ENCODE assay signal across 16 cellular contexts in genomic region chr5:119300311-119300670, GRCh38. TPM values are rescaled to one million over a fixed set of nuclear protein-coding genes. Genes with fewer than 3 reads are reported as not detected.
A peak's percentile ranks its signal among the peaks of the same experiment; 100 is the strongest.
DNase-seq lines count a peak whose midpoint lies in the region; ATAC-seq and TF ChIP-seq lines count a peak whose summit lies in the region.
"Had no signal": no experiment of that assay in that cellular context is flagged by ENCODE, and none has a peak within 500 bp of the region (broad histone marks: within the 10 kb centered on the region; RNA-seq: fewer than 3 reads in every experiment).

No MANE protein-coding gene starts in this region.

- no peak for TF ChIP-seq POLR2A in suprapubic skin (IDR thresholded peaks at IDR 0.05)

- H3K36me3 ChIP-seq in osteoblast (ENCODE audit: insufficient read depth, low read length) (no peaks in the 10 kb centered on the region), SK-N-SH (replicated peaks in 1 of 2; ENCODE audit: control insufficient read depth in 1 of 2, insufficient read depth in 2 of 2, low read length in 1 of 2) (no peaks in the 10 kb centered on the region), suprapubic skin (no peaks in the 10 kb centered on the region)
- H3K36me3 ChIP-seq: heart right ventricle had no signal

- no peak for TF ChIP-seq EP300 in SK-N-SH (IDR thresholded peaks at IDR 0.05; ENCODE audit: borderline replicate concordance in 1 of 2, low read depth in 1 of 2, low read length in 1 of 2)
- TF ChIP-seq EP300 in suprapubic skin (IDR thresholded peaks at IDR 0.05) = no peak

- H3K4me1 ChIP-seq in osteoblast (ENCODE audit: insufficient read depth, low read length) (peaks cover 52% of the 10 kb centered on the region), SK-N-SH (ENCODE audit: control insufficient read depth in 1 of 2, insufficient read depth in 2 of 2, low read depth in 1 of 2, low read length in 1 of 2) (peaks cover 16 to 35% of the 10 kb centered on the region in 2 experiments), suprapubic skin (peaks cover 21% of the 10 kb centered on the region)

- H3K27me3 Mint-ChIP-seq in activated CD8-positive, alpha-beta memory T cell treated with anti-CD3 and anti-CD28 coated beads, Interleukin-2, amount 10 ng/mL, durations not matched to agents 7 days and 5 days = no peaks in the 10 kb centered on the region
- no peaks in the 10 kb centered on the region for H3K27me3 Mint-ChIP-seq in IgD-negative memory B cell
- no peaks in the 10 kb centered on the region for H3K27me3 Mint-ChIP-seq in activated naive CD8-positive, alpha-beta T cell treated with anti-CD3 and anti-CD28 coated beads for 36 hours

- no peak for DNase-seq in activated CD8-positive, alpha-beta memory T cell treated with anti-CD3 and anti-CD28 coated beads, Interleukin-2, amount 10 ng/mL, durations not matched to agents 7 days and 5 days
- DNase-seq in activated CD8-positive, alpha-beta memory T cell treated with anti-CD3 and anti-CD28 coated beads for 24 hours = no peak
- DNase-seq in activated naive CD8-positive, alpha-beta T cell treated with anti-CD3 and anti-CD28 coated beads for 36 hours = no peak
- DNase-seq in osteoblast (ENCODE audit: insufficient read length, low spot score, missing footprints) = no peak
- no peak for DNase-seq in stimulated activated CD4-positive, alpha-beta T cell treated with anti-CD3 and anti-CD28 coated beads, Interleukin-4, amount 100 ng/mL, for 1 hour
- no peak for DNase-seq in SK-N-SH
- no peak for DNase-seq in suprapubic skin (ENCODE audit: low spot score in 2 of 2)
- DNase-seq: ACHN, dorsolateral prefrontal cortex, heart right ventricle, islet precursor cell, NCI-H1105 treated with DMSO at 0.1 percent for 48 hours, NCI-H2171 treated with DMSO at 0.1 percent for 48 hours, RPMI8226 had no signal

- peak overlapping the region; percentile 56 for H3K27ac ChIP-seq in osteoblast (ENCODE audit: low read depth, low read length)
- H3K27ac ChIP-seq in SK-N-SH (ENCODE audit: low read depth in 2 of 2, low read length in 1 of 2) = no peak overlapping the region
- H3K27ac ChIP-seq in suprapubic skin = no peak overlapping the region
- H3K27ac ChIP-seq: body of pancreas, dorsolateral prefrontal cortex had no signal

- H3K4me1 Mint-ChIP-seq in activated CD8-positive, alpha-beta memory T cell treated with anti-CD3 and anti-CD28 coated beads, Interleukin-2, amount 10 ng/mL, durations not matched to agents 7 days and 5 days = peaks cover 61% of the 10 kb centered on the region
- peaks cover 49 to 60% (median 55%) of the 10 kb centered on the region in 3 donors for H3K4me1 Mint-ChIP-seq in IgD-negative memory B cell
- H3K4me1 Mint-ChIP-seq in activated naive CD8-positive, alpha-beta T cell treated with anti-CD3 and anti-CD28 coated beads for 36 hours = peaks cover 69% of the 10 kb centered on the region

- H3K9me3 Mint-ChIP-seq in activated CD8-positive, alpha-beta memory T cell treated with anti-CD3 and anti-CD28 coated beads, Interleukin-2, amount 10 ng/mL, durations not matched to agents 7 days and 5 days (ENCODE audit: low read depth) = no peaks in the 10 kb centered on the region
- H3K9me3 Mint-ChIP-seq in IgD-negative memory B cell = no peaks in the 10 kb centered on the region
- peaks cover 5% of the 10 kb centered on the region for H3K9me3 Mint-ChIP-seq in activated naive CD8-positive, alpha-beta T cell treated with anti-CD3 and anti-CD28 coated beads for 36 hours

- TF ChIP-seq RAD21 in SK-N-SH (IDR thresholded peaks at IDR 0.05; ENCODE audit: low read length) = no peak

- H3K4me2 ChIP-seq in osteoblast (ENCODE audit: insufficient read depth, low read length) (peak overlapping the region; percentile 55), SK-N-SH (no peak overlapping the region)

- WGBS in SK-N-SH (ENCODE audit: low lambda C conversion rate) = 92% methylated on average over 3 of the region's 3 CpGs
- WGBS in suprapubic skin = 80% methylated on average over 3 of the region's 3 CpGs

- H3K27ac Mint-ChIP-seq in activated CD8-positive, alpha-beta memory T cell treated with anti-CD3 and anti-CD28 coated beads, Interleukin-2, amount 10 ng/mL, durations not matched to agents 7 days and 5 days = peak overlapping the region; percentile 91
- peak overlapping the region; percentile 32 to 83 (median 59) for H3K27ac Mint-ChIP-seq in IgD-negative memory B cell
- H3K27ac Mint-ChIP-seq in activated naive CD8-positive, alpha-beta T cell treated with anti-CD3 and anti-CD28 coated beads for 36 hours = peak overlapping the region; percentile 98

- H2AFZ ChIP-seq in osteoblast (ENCODE audit: low read length) = peak overlapping the region; percentile 50
- H2AFZ ChIP-seq in SK-N-SH (ENCODE audit: low read depth) = no peak overlapping the region

- H3K4me3 Mint-ChIP-seq in activated CD8-positive, alpha-beta memory T cell treated with anti-CD3 and anti-CD28 coated beads, Interleukin-2, amount 10 ng/mL, durations not matched to agents 7 days and 5 days = peak overlapping the region; percentile 81
- peak overlapping the region; percentile 67 to 91 (median 86) for H3K4me3 Mint-ChIP-seq in IgD-negative memory B cell
- peak overlapping the region; percentile 84 for H3K4me3 Mint-ChIP-seq in activated naive CD8-positive, alpha-beta T cell treated with anti-CD3 and anti-CD28 coated beads for 36 hours

- no peaks in the 10 kb centered on the region for H3K9me3 ChIP-seq in osteoblast (ENCODE audit: low read depth, low read length)
- no peaks in the 10 kb centered on the region for H3K9me3 ChIP-seq in SK-N-SH
- H3K9me3 ChIP-seq in suprapubic skin = no peaks in the 10 kb centered on the region
- H3K9me3 ChIP-seq: body of pancreas, heart right ventricle had no signal

- peaks cover 19% of the 10 kb centered on the region for H3K36me3 Mint-ChIP-seq in activated CD8-positive, alpha-beta memory T cell treated with anti-CD3 and anti-CD28 coated beads, Interleukin-2, amount 10 ng/mL, durations not matched to agents 7 days and 5 days
- H3K36me3 Mint-ChIP-seq in IgD-negative memory B cell = peaks cover 4% of the 10 kb centered on the region
- peaks cover 55% of the 10 kb centered on the region for H3K36me3 Mint-ChIP-seq in activated naive CD8-positive, alpha-beta T cell treated with anti-CD3 and anti-CD28 coated beads for 36 hours

- no peak overlapping the region for H3K9ac ChIP-seq in SK-N-SH

- TF ChIP-seq CTCF in osteoblast (IDR thresholded peaks at IDR 0.05; ENCODE audit: extremely low read depth, low read depth, low read length) (no peak), SK-N-SH (IDR thresholded peaks at IDR 0.05) (no peak), suprapubic skin (IDR thresholded peaks at IDR 0.05) (no peak)

- ATAC-seq in activated CD8-positive, alpha-beta memory T cell treated with anti-CD3 and anti-CD28 coated beads, Interleukin-2, amount 10 ng/mL, durations not matched to agents 7 days and 5 days = no peak
- ATAC-seq: body of pancreas, heart right ventricle had no signal

- H3K27me3 ChIP-seq in osteoblast (ENCODE audit: insufficient read depth, low read length) = no peaks in the 10 kb centered on the region
- H3K27me3 ChIP-seq in SK-N-SH (ENCODE audit: insufficient read depth) = no peaks in the 10 kb centered on the region
- no peaks in the 10 kb centered on the region for H3K27me3 ChIP-seq in suprapubic skin
- H3K27me3 ChIP-seq: body of pancreas, heart right ventricle had no signal

- H3K79me2 ChIP-seq in osteoblast (ENCODE audit: insufficient read depth, low read length) = peaks cover 4% of the 10 kb centered on the region
- peaks cover 45% of the 10 kb centered on the region for H3K79me2 ChIP-seq in SK-N-SH (ENCODE audit: insufficient read depth)

- no peaks in the 10 kb centered on the region for H3K9me2 ChIP-seq in SK-N-SH

- CTCF ChIA-PET in activated CD8-positive, alpha-beta memory T cell treated with anti-CD3 and anti-CD28 coated beads, Interleukin-2, amount 10 ng/mL, durations not matched to agents 7 days and 5 days (lab: Charles Lee) = interaction anchor here (1.0 to 2.6 kb wide), 7 partner anchors 8 to 32 kb away, joined by 3 to 16 read pairs (median 9); no protein-coding TSS in a partner anchor
- CTCF ChIA-PET in SK-N-SH (lab: Yijun Ruan, JAX) = no interaction called here

- H3F3A ChIP-seq in SK-N-SH (replicated peaks; ENCODE audit: insufficient read depth) = peaks cover 29% of the 10 kb centered on the region

- POLR2A ChIA-PET in SK-N-SH (lab: Yijun Ruan, JAX) = no interaction called here

- H4K20me1 ChIP-seq in osteoblast (ENCODE audit: insufficient read depth, low read length) (no peaks in the 10 kb centered on the region), SK-N-SH (ENCODE audit: insufficient read depth) (no peaks in the 10 kb centered on the region)

- H3K4me3 ChIP-seq in osteoblast (ENCODE audit: insufficient read depth, low read length) (no peak overlapping the region), SK-N-SH (ENCODE audit: low read depth in 2 of 2, low read length in 1 of 2) (no peak overlapping the region), suprapubic skin (no peak overlapping the region)
- H3K4me3 ChIP-seq: body of pancreas, dorsolateral prefrontal cortex, heart right ventricle had no signal

TF ChIP-seq in SK-N-SH, 30 proteins besides CTCF, POLR2A, EP300 and RAD21 (continues in another document):
- no peak for TF ChIP-seq RCOR1 (IDR thresholded peaks at IDR 0.05; ENCODE audit: low read length)
- no peak for TF ChIP-seq FOSL2 (IDR thresholded peaks at IDR 0.05; ENCODE audit: borderline replicate concordance, low read depth)
- no peak for TF ChIP-seq RFX5 (IDR thresholded peaks at IDR 0.05; ENCODE audit: low read length)
- TF ChIP-seq EZH2phosphoT487 (IDR thresholded peaks at IDR 0.05; ENCODE audit: borderline replicate concordance, low read depth) = no peak
- no peak for TF ChIP-seq RXRA (IDR thresholded peaks at IDR 0.05; ENCODE audit: borderline replicate concordance, low read depth)

RNA-seq across cellular contexts. Expression of gene TNFAIP8, which starts 55.5 kb away (rescaled TPM):
- 100 to 1,000 TPM; 106 to 109 TPM for total RNA-seq in activated CD8-positive, alpha-beta memory T cell treated with anti-CD3 and anti-CD28 coated beads, Interleukin-2, amount 10 ng/mL, durations not matched to agents 7 days and 5 days
- polyA plus RNA-seq in IgD-negative memory B cell (285 TPM), SK-N-SH (2012; rRNA removed) (28.3 and 31.3 TPM in 2 replicates)
- total RNA-seq in activated naive CD8-positive, alpha-beta T cell treated with anti-CD3 and anti-CD28 coated beads for 36 hours = 100 to 1,000 TPM; 176 to 178 TPM
- total RNA-seq in osteoblast (23.2 and 26.2 TPM in 2 replicates), suprapubic skin (10 to 100 TPM; 37.2 to 49.1 (median 43.3) TPM)
- polyA plus RNA-seq in SK-N-SH (2012; cell fraction: cytosol; rRNA removed) = 33.8 and 41.5 TPM in 2 replicates
- polyA plus RNA-seq in SK-N-SH (2012; cell fraction: nucleus; rRNA removed) = 11.7 and 15.5 TPM in 2 replicates
